In genomic region chr14:77032854-77033621, GRCh38 we compare ENCODE assay signal across 1 cellular context.
TF ChIP-seq lines count a peak whose summit lies in the region.

No MANE protein-coding gene starts in this region.

TF ChIP-seq in HepG2, 621 proteins besides CTCF, POLR2A, EP300 and RAD21 (continued from another document and continues in another):
- TF ChIP-seq ZNF687 (CRISPR knock-in tag; IDR thresholded peaks at IDR 0.05): peak; percentile 84
- no peak for TF ChIP-seq CBX1 (IDR thresholded peaks at IDR 0.05; ENCODE audit: low read depth)
- TF ChIP-seq ZSCAN20 (CRISPR knock-in tag; IDR thresholded peaks at IDR 0.05; ENCODE audit: borderline replicate concordance): no peak
- no peak for TF ChIP-seq PTBP1 (IDR thresholded peaks at IDR 0.05; ENCODE audit: low read depth, low read length, poor library complexity, severe bottlenecking)
- TF ChIP-seq MXD3 (CRISPR knock-in tag; IDR thresholded peaks at IDR 0.05): no peak
- TF ChIP-seq ZBTB21 (CRISPR knock-in tag; IDR thresholded peaks at IDR 0.05): no peak
- TF ChIP-seq ZNF337 (CRISPR knock-in tag; IDR thresholded peaks at IDR 0.05; ENCODE audit: borderline replicate concordance, low read depth): no peak
- TF ChIP-seq ZNF256 (CRISPR knock-in tag; conservative IDR thresholded peaks at IDR 0.05): no peak
- TF ChIP-seq HOXD1 (CRISPR knock-in tag; IDR thresholded peaks at IDR 0.05): no peak
- no peak for TF ChIP-seq ZNF430 (CRISPR knock-in tag; IDR thresholded peaks at IDR 0.05)
- no peak for TF ChIP-seq DMTF1 (CRISPR knock-in tag; IDR thresholded peaks at IDR 0.05)
- TF ChIP-seq ZNF83 (CRISPR knock-in tag; IDR thresholded peaks at IDR 0.05; ENCODE audit: borderline replicate concordance): no peak; the same call in 1 of the 2 replicates
- TF ChIP-seq GPN1 (CRISPR knock-in tag; IDR thresholded peaks at IDR 0.05; ENCODE audit: borderline replicate concordance): no peak
- TF ChIP-seq ZFAT (CRISPR knock-in tag; conservative IDR thresholded peaks at IDR 0.05): no peak
- TF ChIP-seq E2F1 (CRISPR knock-in tag; IDR thresholded peaks at IDR 0.05): peak; percentile 44; the same call in 1 of the 2 replicates
- TF ChIP-seq NR0B2 (CRISPR knock-in tag; IDR thresholded peaks at IDR 0.05): no peak
- TF ChIP-seq NFIB (CRISPR knock-in tag; IDR thresholded peaks at IDR 0.05; ENCODE audit: borderline replicate concordance): no peak
- no peak; the same call in 1 of the 2 replicates for TF ChIP-seq SOX5 (CRISPR knock-in tag; IDR thresholded peaks at IDR 0.05; ENCODE audit: borderline replicate concordance)
- TF ChIP-seq ZNF335 (CRISPR knock-in tag; IDR thresholded peaks at IDR 0.05): no peak
- TF ChIP-seq ZSCAN9 (CRISPR knock-in tag; IDR thresholded peaks at IDR 0.05; ENCODE audit: borderline replicate concordance): no peak
- no peak for TF ChIP-seq NCOA5 (CRISPR knock-in tag; IDR thresholded peaks at IDR 0.05)
- TF ChIP-seq ZZZ3 (CRISPR knock-in tag; IDR thresholded peaks at IDR 0.05; ENCODE audit: borderline replicate concordance): no peak; the same call in 1 of the 2 replicates
- TF ChIP-seq KDM3A (CRISPR knock-in tag; IDR thresholded peaks at IDR 0.05; ENCODE audit: low read depth): no peak
- TF ChIP-seq ZNF280D (CRISPR knock-in tag; IDR thresholded peaks at IDR 0.05): no peak
- TF ChIP-seq ZFP41 (CRISPR knock-in tag; IDR thresholded peaks at IDR 0.05; ENCODE audit: borderline replicate concordance): no peak
- 0 out of 2 replicates have a peak, but pooled peaks have one; percentile 28 for TF ChIP-seq ZNF331 (CRISPR knock-in tag; IDR thresholded peaks at IDR 0.05)
- TF ChIP-seq ZNF512 (CRISPR knock-in tag; IDR thresholded peaks at IDR 0.05): no peak
- 0 out of 2 replicates have a peak, but pooled peaks have one; percentile 35 for TF ChIP-seq ZBTB33 (CRISPR knock-in tag; IDR thresholded peaks at IDR 0.05)
- no peak; the same call in 1 of the 2 replicates for TF ChIP-seq TOPORS (CRISPR knock-in tag; IDR thresholded peaks at IDR 0.05)
- no peak for TF ChIP-seq ZNF367 (CRISPR knock-in tag; IDR thresholded peaks at IDR 0.05; ENCODE audit: borderline replicate concordance)
- no peak for TF ChIP-seq HNRNPH1 (optimal IDR thresholded peaks at IDR 0.05; ENCODE audit: low read depth, low read length)
- TF ChIP-seq MAZ (IDR thresholded peaks at IDR 0.05; ENCODE audit: borderline replicate concordance, low read depth, low read length): 0 out of 2 replicates have a peak, but pooled peaks have one; percentile 12
- TF ChIP-seq MAZ (CRISPR knock-in tag; IDR thresholded peaks at IDR 0.05; ENCODE audit: low read depth): no peak; the same call in none of the 2 replicates
- no peak for TF ChIP-seq ZSCAN22 (CRISPR knock-in tag; IDR thresholded peaks at IDR 0.05)
- TF ChIP-seq GMEB2 (CRISPR knock-in tag; IDR thresholded peaks at IDR 0.05; ENCODE audit: low read depth): no peak
- TF ChIP-seq ATF7 (IDR thresholded peaks at IDR 0.05): no peak
- TF ChIP-seq ATF7 (CRISPR knock-in tag; IDR thresholded peaks at IDR 0.05): peak; percentile 51; the same call in 1 of the 2 replicates
- TF ChIP-seq TAF1 (CRISPR knock-in tag; IDR thresholded peaks at IDR 0.05): 0 out of 2 replicates have a peak, but pooled peaks have one; percentile 11
- TF ChIP-seq ZBTB37 (CRISPR knock-in tag; IDR thresholded peaks at IDR 0.05): 0 out of 2 replicates have a peak, but pooled peaks have one; percentile 41
- no peak for TF ChIP-seq ZNF552 (CRISPR knock-in tag; IDR thresholded peaks at IDR 0.05; ENCODE audit: borderline replicate concordance)
- peak; percentile 84; the same call in 1 of the 2 replicates for TF ChIP-seq ZBTB25 (CRISPR knock-in tag; IDR thresholded peaks at IDR 0.05)
